In genomic region chr17:31935512-31935911, GRCh38 we compare ENCODE assay signal across 14 cellular contexts. TPM values are rescaled to one million over a fixed set of nuclear protein-coding genes. Genes with fewer than 3 reads are reported as not detected.
DNase-seq lines count a peak whose midpoint lies in the region; ATAC-seq and TF ChIP-seq lines count a peak whose summit lies in the region.
"Had no signal": no experiment of that assay in that cellular context is flagged by ENCODE, and none has a peak within 500 bp of the region (broad histone marks: within the 10 kb centered on the region; RNA-seq: fewer than 3 reads in every experiment).

No MANE protein-coding gene starts in this region.

- H3K27me3 Mint-ChIP-seq in activated naive CD4-positive, alpha-beta T cell treated with anti-CD3 and anti-CD28 coated beads, Interleukin-2, amount 50 U/mL, for 24 hours, result no peaks in the 10 kb centered on the region
- H3K27me3 Mint-ChIP-seq in WTC11 (ENCODE audit: low read depth), result no peaks in the 10 kb centered on the region

- no peaks in the 10 kb centered on the region for H3K9me3 Mint-ChIP-seq in activated naive CD4-positive, alpha-beta T cell treated with anti-CD3 and anti-CD28 coated beads, Interleukin-2, amount 50 U/mL, for 24 hours
- no peaks in the 10 kb centered on the region for H3K9me3 Mint-ChIP-seq in WTC11

- H3K4me3 ChIP-seq in hepatocyte (no peak overlapping the region), upper lobe of right lung (no peak overlapping the region), mammary epithelial cell (replicated peaks in 1 of 3; ENCODE audit: insufficient read depth in 1 of 3, low read depth in 2 of 3, low read length in 3 of 3) (no peak overlapping the region)

- in situ Hi-C loops in mammary epithelial cell (cut with MboI; ENCODE audit: low sequenced_read_pairs in 2 of 2), result no loop called here

- no peak overlapping the region for H3K9ac ChIP-seq in mammary epithelial cell (ENCODE audit: insufficient read depth, low read length)

- peak overlapping the region; percentile 83 for H3K4me3 Mint-ChIP-seq in activated naive CD4-positive, alpha-beta T cell treated with anti-CD3 and anti-CD28 coated beads, Interleukin-2, amount 50 U/mL, for 24 hours
- H3K4me3 Mint-ChIP-seq in WTC11, result peak overlapping the region; percentile 83

- peaks cover 2% of the 10 kb centered on the region for H3K36me3 Mint-ChIP-seq in activated naive CD4-positive, alpha-beta T cell treated with anti-CD3 and anti-CD28 coated beads, Interleukin-2, amount 50 U/mL, for 24 hours
- H3K36me3 Mint-ChIP-seq in WTC11, result peaks cover 5% of the 10 kb centered on the region

- peak overlapping the region; percentile 81 for H2AFZ ChIP-seq in hepatocyte
- H2AFZ ChIP-seq in mammary epithelial cell (ENCODE audit: low read depth, low read length), result no peak overlapping the region

- peaks cover 25% of the 10 kb centered on the region for H3K79me2 ChIP-seq in hepatocyte
- H3K79me2 ChIP-seq in mammary epithelial cell (ENCODE audit: insufficient read depth, low read length), result peaks cover 30% of the 10 kb centered on the region

- peak overlapping the region; percentile 80 for H3K27ac Mint-ChIP-seq in activated naive CD4-positive, alpha-beta T cell treated with anti-CD3 and anti-CD28 coated beads, Interleukin-2, amount 50 U/mL, for 24 hours
- H3K27ac Mint-ChIP-seq in WTC11, result no peak overlapping the region

- no TSS peak for BruUV-seq in mammary epithelial cell (replicated peaks; lab: Mats Ljungman, UMichigan)

- WGBS in hepatocyte (ENCODE audit: low lambda C conversion rate, missing lambda C conversion rate), result 93% methylated on average over 5 of the region's 5 CpGs
- WGBS in mammary epithelial cell (ENCODE audit: low coverage, missing lambda C conversion rate), result 100% methylated on average over 1 of the region's 5 CpGs

- TF ChIP-seq CTCF in WTC11 (IDR thresholded peaks at IDR 0.05) (no peak), hepatocyte (IDR thresholded peaks at IDR 0.05; ENCODE audit: poor library complexity) (no peak), upper lobe of right lung (IDR thresholded peaks at IDR 0.05) (no peak), mammary epithelial cell (conservative IDR thresholded peaks at IDR 0.05 in 1 of 2, IDR thresholded peaks at IDR 0.05 in 1 of 2; ENCODE audit: extremely low read depth in 1 of 2, insufficient read depth in 1 of 2, low read depth in 1 of 2, low read length in 2 of 2) (no peak)

- no peak for DNase-seq in activated naive CD4-positive, alpha-beta T cell (lab: John Stamatoyannopoulos, UW)
- DNase-seq in WTC11 (ENCODE audit: low spot score), result no peak
- DNase-seq in hepatocyte (ENCODE audit: low spot score), result no peak
- DNase-seq in upper lobe of right lung, result peak; percentile 18
- DNase-seq in mammary epithelial cell, result no peak
- no peak for DNase-seq in NCI-H69 (lab: John Stamatoyannopoulos, UW)
- no peak for DNase-seq in OCI-M2 (lab: John Stamatoyannopoulos, UW; ENCODE audit: unreplicated experiment)
- DNase-seq: brain microvascular endothelial cell, kidney glomerular epithelial cell, NCI-H187 treated with DMSO at 0.1 percent for 48 hours, NCI-H446 treated with DMSO at 0.1 percent for 48 hours, tibial artery had no signal

- POLR2A ChIA-PET in WTC11 (lab: Charles Lee), result interaction anchor here (0.6 kb wide), 2 partner anchors 14 to 293 kb away, joined by 3 read pairs; no protein-coding TSS in a partner anchor

- peaks cover 16% of the 10 kb centered on the region for H3K4me1 Mint-ChIP-seq in activated naive CD4-positive, alpha-beta T cell treated with anti-CD3 and anti-CD28 coated beads, Interleukin-2, amount 50 U/mL, for 24 hours
- H3K4me1 Mint-ChIP-seq in WTC11, result peaks cover 13% of the 10 kb centered on the region

- H4K20me1 ChIP-seq in hepatocyte (ENCODE audit: insufficient read depth, poor library complexity, severe bottlenecking), result peaks cover 19% of the 10 kb centered on the region
- H4K20me1 ChIP-seq in mammary epithelial cell (ENCODE audit: insufficient read depth, low read length), result no peaks in the 10 kb centered on the region

- H3K27ac ChIP-seq in hepatocyte (no peak overlapping the region), upper lobe of right lung (no peak overlapping the region), mammary epithelial cell (ENCODE audit: insufficient read depth, low read depth, low read length) (no peak overlapping the region)
- H3K27ac ChIP-seq: brain microvascular endothelial cell had no signal

- dilution Hi-C loops in mammary epithelial cell (cut with HindIII; ENCODE audit: low sequenced_read_pairs), result no loop called here

- H3K4me2 ChIP-seq in hepatocyte (no peak overlapping the region), mammary epithelial cell (ENCODE audit: insufficient read depth, low read depth, low read length) (no peak overlapping the region)

- H3K4me1 ChIP-seq in hepatocyte (ENCODE audit: insufficient read depth) (peaks cover 3% of the 10 kb centered on the region), upper lobe of right lung (peaks cover 8% of the 10 kb centered on the region), mammary epithelial cell (ENCODE audit: insufficient read depth, low read length) (no peaks in the 10 kb centered on the region)

- no peaks in the 10 kb centered on the region for H3K36me3 ChIP-seq in hepatocyte (replicated peaks; ENCODE audit: insufficient read depth, low read depth)
- peaks cover under 1% of the 10 kb centered on the region for H3K36me3 ChIP-seq in upper lobe of right lung
- H3K36me3 ChIP-seq in mammary epithelial cell (ENCODE audit: insufficient read depth, low read length), result no peaks in the 10 kb centered on the region
- H3K36me3 ChIP-seq: brain microvascular endothelial cell had no signal

- CTCF ChIA-PET in WTC11 (lab: Charles Lee) (interaction anchor here (1.0 to 2.2 kb wide), 2 partner anchors 35 to 72 kb away, joined by 4 to 5 read pairs; partner anchors contain the start of genes LRRC37B and UTP6), mammary epithelial cell (lab: Charles Lee; ENCODE audit: low non-redundant PET) (no interaction called here)

- H3K27me3 ChIP-seq in hepatocyte (no peaks in the 10 kb centered on the region), upper lobe of right lung (no peaks in the 10 kb centered on the region), mammary epithelial cell (ENCODE audit: insufficient read depth, low read length) (no peaks in the 10 kb centered on the region)
- H3K27me3 ChIP-seq: brain microvascular endothelial cell, SJSA1, tibial artery had no signal

- no peaks in the 10 kb centered on the region for H3K9me3 ChIP-seq in hepatocyte (ENCODE audit: low read depth)
- no peaks in the 10 kb centered on the region for H3K9me3 ChIP-seq in upper lobe of right lung
- no peaks in the 10 kb centered on the region for H3K9me3 ChIP-seq in mammary epithelial cell (replicated peaks; ENCODE audit: insufficient read depth, low read length)
- H3K9me3 ChIP-seq: SJSA1, tibial artery had no signal

- no peaks in the 10 kb centered on the region for H3K9me2 ChIP-seq in hepatocyte (replicated peaks; ENCODE audit: insufficient read depth)

- intact Hi-C loops in upper lobe of right lung (cut with DNase I) (no loop called here), mammary epithelial cell (cut with micrococcal nuclease) (no loop called here)

- ATAC-seq in WTC11, result no peak
- ATAC-seq in upper lobe of right lung, result no peak

TF ChIP-seq in WTC11, 78 proteins besides CTCF, POLR2A, EP300 and RAD21 (continues in another document):
- no peak for TF ChIP-seq USF1 (CRISPR knock-in tag; IDR thresholded peaks at IDR 0.05)
- TF ChIP-seq AR (CRISPR knock-in tag; IDR thresholded peaks at IDR 0.05), result no peak
- no peak for TF ChIP-seq CREB1 (CRISPR knock-in tag; IDR thresholded peaks at IDR 0.05)
- no peak for TF ChIP-seq RELA (CRISPR knock-in tag; IDR thresholded peaks at IDR 0.05; ENCODE audit: borderline replicate concordance)
- TF ChIP-seq SMAD3 (CRISPR knock-in tag; IDR thresholded peaks at IDR 0.05; ENCODE audit: borderline replicate concordance), result no peak
- TF ChIP-seq GTF2I (CRISPR knock-in tag; conservative IDR thresholded peaks at IDR 0.05), result no peak
- no peak for TF ChIP-seq ZNF317 (CRISPR knock-in tag; IDR thresholded peaks at IDR 0.05; ENCODE audit: borderline replicate concordance, low read depth)
- no peak for TF ChIP-seq CBFB (CRISPR knock-in tag; IDR thresholded peaks at IDR 0.05; ENCODE audit: low read depth)
- no peak for TF ChIP-seq TCF7 (CRISPR knock-in tag; IDR thresholded peaks at IDR 0.05; ENCODE audit: low read depth)

RNA-seq across cellular contexts. Expression of gene SUZ12, which starts 1.3 kb away (rescaled TPM):
- total RNA-seq in WTC11 (2021) (26.5 to 29.6 TPM (median 28.4 TPM) in 3 replicates), hepatocyte (32.5 and 35.2 TPM in 2 replicates), upper lobe of right lung (24.9 TPM), mammary epithelial cell (10 to 100 TPM; 14.5 to 28.1 TPM)
- polyA plus RNA-seq in hepatocyte (13.3 and 14.8 TPM in 2 replicates), mammary epithelial cell (13.1 TPM)
- 5.1 TPM for polyA minus RNA-seq in mammary epithelial cell

RNA-seq across cellular contexts. Expression of gene UTP6, which starts 34.0 kb away (rescaled TPM):
- total RNA-seq in WTC11 (2021) (72.6 to 84.2 TPM (median 79.5 TPM) in 3 replicates), hepatocyte (33.4 and 51.5 TPM in 2 replicates), upper lobe of right lung (45.4 TPM), mammary epithelial cell (10 to 100 TPM; 28.5 to 81.1 TPM)
- polyA plus RNA-seq in hepatocyte (56.2 and 56.8 TPM in 2 replicates), mammary epithelial cell (19.7 TPM)
- 20.4 TPM for polyA minus RNA-seq in mammary epithelial cell
